In genomic region chr15:74396146-74396438, GRCh38 we compare ENCODE assay signal across 12 cellular contexts. TPM values are rescaled to one million over a fixed set of nuclear protein-coding genes. Genes with fewer than 3 reads are reported as not detected.
DNase-seq lines count a peak whose midpoint lies in the region; ATAC-seq, FAIRE-seq and TF ChIP-seq lines count a peak whose summit lies in the region.
"Had no signal": no experiment of that assay in that cellular context is flagged by ENCODE, and none has a peak within 500 bp of the region (broad histone marks: within the 10 kb centered on the region; RNA-seq: fewer than 3 reads in every experiment).

No MANE protein-coding gene starts in this region.

- H3K27me3 ChIP-seq in GM12878 (replicated peaks in 1 of 2; ENCODE audit: control insufficient read depth in 2 of 2, insufficient read depth in 2 of 2, low read length in 1 of 2) (no peaks in the 10 kb centered on the region), spleen (replicated peaks in 1 of 7) (no peaks in the 10 kb centered on the region), stomach (peaks cover 0 to 12% (median 0%) of the 10 kb centered on the region in 3 donors)

- peaks cover 63% of the 10 kb centered on the region for H3K79me2 ChIP-seq in GM12878 (ENCODE audit: control insufficient read depth, insufficient read depth, low read length)

- H3K27ac ChIP-seq in GM12878 (ENCODE audit: control insufficient read depth, insufficient read depth), result peak overlapping the region; percentile 100
- peak overlapping the region; percentile 55 to 93 (median 72) for H3K27ac ChIP-seq in spleen
- H3K27ac ChIP-seq in stomach, result peak overlapping the region in 1 of 5 donors; percentile 76
- H3K27ac ChIP-seq: transverse colon had no signal

- intact Hi-C loops in activated naive CD4-positive, alpha-beta T cell treated with anti-CD3 and anti-CD28 coated beads for 36 hours (cut with micrococcal nuclease), result no loop called here
- intact Hi-C loops in GM12878 (cut with micrococcal nuclease; ENCODE audit: unreplicated experiment), result loop anchor here (1.0 to 10.0 kb wide), 4 partner anchors 8 to 739 kb away; no protein-coding TSS in a partner anchor
- intact Hi-C loops in spleen (cut with DNase I; ENCODE audit: low total_unique reads), result no loop called here
- intact Hi-C loops in stomach (cut with DNase I; ENCODE audit: low total_unique reads), result no loop called here

- peak overlapping the region; percentile 25; the same call in 1 of the 2 replicates for H3K4me3 ChIP-seq in GM12878
- no peak overlapping the region for H3K4me3 ChIP-seq in spleen
- no peak overlapping the region for H3K4me3 ChIP-seq in stomach
- H3K4me3 ChIP-seq: transverse colon had no signal

- BruUV-seq in GM12878 (replicated peaks; lab: Mats Ljungman, UMichigan), result no TSS peak

- CTCF ChIA-PET in activated naive CD4-positive, alpha-beta T cell treated with anti-CD3 and anti-CD28 coated beads for 36 hours (lab: Charles Lee), result interaction anchor here (0.9 to 1.6 kb wide), 5 partner anchors 11 to 75 kb away, joined by 3 to 5 read pairs (median 3); no protein-coding TSS in a partner anchor
- CTCF ChIA-PET in GM12878 (lab: Yijun Ruan, JAX), result interaction anchor here (0.9 to 15.7 kb wide), 6 partner anchors 10 to 391 kb away, joined by 3 to 226 read pairs (median 6); no protein-coding TSS in a partner anchor

- SMC1A ChIA-PET in GM12878 (lab: Charles Lee; ENCODE audit: uncharacterized antibody, unreplicated experiment), result interaction anchor here (0.7 to 12.5 kb wide), 7 partner anchors 9 to 382 kb away, joined by 3 to 336 read pairs (median 7); partner anchors contain the start of gene SEMA7A

- peaks cover 89% of the 10 kb centered on the region for H3K4me1 Mint-ChIP-seq in activated naive CD4-positive, alpha-beta T cell treated with anti-CD3 and anti-CD28 coated beads for 36 hours (ENCODE audit: low read depth)

- 6% methylated on average over 10 of the region's 10 CpGs for WGBS in GM12878 (ENCODE audit: insufficient coverage, insufficient replicate concordance, low lambda C conversion rate, missing lambda C conversion rate)
- 63 to 74% (median 68%) methylated on average over 6 to 10 of the region's 10 CpGs for WGBS in spleen, 5 donors
- whole genome bisulfite sequencing in stomach, 5 donors, result 71 to 80% (median 76%) methylated on average over 10 of the region's 10 CpGs

- H3K27ac Mint-ChIP-seq in activated naive CD4-positive, alpha-beta T cell treated with anti-CD3 and anti-CD28 coated beads for 36 hours, result peak overlapping the region; percentile 87

- H3K9me3 ChIP-seq in GM12878 (replicated peaks; ENCODE audit: control insufficient read depth, insufficient read depth, low read length), result no peaks in the 10 kb centered on the region
- H3K9me3 ChIP-seq in spleen, result no peaks in the 10 kb centered on the region
- no peaks in the 10 kb centered on the region for H3K9me3 ChIP-seq in stomach
- H3K9me3 ChIP-seq: transverse colon had no signal

- no peak overlapping the region for H2AFZ ChIP-seq in GM12878 (ENCODE audit: control insufficient read depth, low read depth, low read length)

- TF ChIP-seq RAD21 in GM12878 (IDR thresholded peaks at IDR 0.05; ENCODE audit: insufficient read depth, low read depth, low read length), result no peak

- ATAC-seq in HG02642 (IDR thresholded peaks at IDR 0.05; ENCODE audit: poor library complexity, unreplicated experiment) (peak; percentile 3), GM12878 (peak; percentile 0), HG02884 (IDR thresholded peaks at IDR 0.05; ENCODE audit: unreplicated experiment) (no peak)

- H3K36me3 Mint-ChIP-seq in activated naive CD4-positive, alpha-beta T cell treated with anti-CD3 and anti-CD28 coated beads for 36 hours (ENCODE audit: low read depth), result no peaks in the 10 kb centered on the region
- H3K36me3 Mint-ChIP-seq: T-cell had no signal

- RAD21 ChIA-PET in GM12878 (lab: Charles Lee; ENCODE audit: unreplicated experiment), result interaction anchor here (1.0 to 20.3 kb wide), 6 partner anchors 7 to 32 kb away, joined by 3 to 496 read pairs (median 24); partner anchors contain the start of gene SEMA7A

- TF ChIP-seq EP300 in GM12878 (IDR thresholded peaks at IDR 0.05; ENCODE audit: borderline replicate concordance in 1 of 2, control insufficient read depth in 1 of 2, low read depth in 2 of 2, low read length in 2 of 2), result no peak
- TF ChIP-seq EP300 in stomach (IDR thresholded peaks at IDR 0.05), result no peak

- H3K4me1 ChIP-seq in GM12878 (ENCODE audit: control insufficient read depth, insufficient read depth, low read length) (peaks cover 94% of the 10 kb centered on the region), spleen (peaks cover 32 to 99% (median 78%) of the 10 kb centered on the region in 6 donors), stomach (peaks cover 0 to 32% (median 14%) of the 10 kb centered on the region in 4 donors)

- H4K20me1 ChIP-seq in GM12878 (ENCODE audit: control insufficient read depth, insufficient read depth), result no peaks in the 10 kb centered on the region

- no peak for FAIRE-seq in GM12878 (lab: Jason Lieb, UNC)

- in situ Hi-C loops in GM12878 (cut with MboI), result loop anchor here (5.0 kb wide), 1 partner anchor 386 kb away; the partner anchor contains the start of gene CSK

- no peak for TF ChIP-seq POLR2A in GM12878 (IDR thresholded peaks at IDR 0.05; ENCODE audit: low read depth, low read length)
- no peak for TF ChIP-seq POLR2A in spleen (IDR thresholded peaks at IDR 0.05)
- TF ChIP-seq POLR2A in stomach (IDR thresholded peaks at IDR 0.05), result no peak

- H3K9ac ChIP-seq in GM12878 (ENCODE audit: control insufficient read depth, insufficient read depth, low read length), result peak overlapping the region; percentile 76

- H3K4me2 ChIP-seq in GM12878 (ENCODE audit: control insufficient read depth, insufficient read depth), result peak overlapping the region; percentile 96

- TF ChIP-seq CTCF in GM12878 (IDR thresholded peaks at IDR 0.05 in 2 of 3, conservative IDR thresholded peaks at IDR 0.05 in 1 of 3; ENCODE audit: control insufficient read depth in 2 of 3, extremely low read depth in 1 of 3, insufficient read depth in 1 of 3, low read depth in 3 of 3, low read length in 3 of 3), result no peak
- TF ChIP-seq CTCF in spleen (IDR thresholded peaks at IDR 0.05 in 8 of 11, conservative IDR thresholded peaks at IDR 0.05 in 3 of 11), result no peak
- no peak for TF ChIP-seq CTCF in stomach (IDR thresholded peaks at IDR 0.05)

- POLR2A ChIA-PET in GM12878 (lab: Charles Lee), result interaction anchor here (0.6 to 6.2 kb wide), 7 partner anchors 12 to 144 kb away, joined by 3 to 171 read pairs (median 4); partner anchors contain the start of gene SEMA7A

- no peak overlapping the region for H3K4me3 Mint-ChIP-seq in activated naive CD4-positive, alpha-beta T cell treated with anti-CD3 and anti-CD28 coated beads for 36 hours

- no peaks in the 10 kb centered on the region for H3K9me3 Mint-ChIP-seq in activated naive CD4-positive, alpha-beta T cell treated with anti-CD3 and anti-CD28 coated beads for 36 hours
- H3K9me3 Mint-ChIP-seq: T-cell had no signal

- no peaks in the 10 kb centered on the region for H3K27me3 Mint-ChIP-seq in activated naive CD4-positive, alpha-beta T cell treated with anti-CD3 and anti-CD28 coated beads for 36 hours (ENCODE audit: low read depth)
- H3K27me3 Mint-ChIP-seq: T-cell had no signal

- DNase-seq in activated naive CD4-positive, alpha-beta T cell treated with anti-CD3 and anti-CD28 coated beads for 36 hours, result no peak
- no peak for DNase-seq in activated naive CD4-positive, alpha-beta T cell treated with Interleukin-2 at 50 U/mL for 16 hours
- no peak for DNase-seq in GM12878 (ENCODE audit: low read depth, low spot score)
- DNase-seq in spleen, result no peak
- no peak for DNase-seq in stomach
- DNase-seq in NOMO-1 (lab: John Stamatoyannopoulos, UW; ENCODE audit: unreplicated experiment in 2 of 2), result no peak
- DNase-seq: NCI-H187 had no signal

- H3K36me3 ChIP-seq in GM12878 (ENCODE audit: control insufficient read depth in 2 of 2, insufficient read depth in 2 of 2, low read length in 1 of 2) (no peaks in the 10 kb centered on the region), spleen (no peaks in the 10 kb centered on the region), stomach (no peaks in the 10 kb centered on the region)
- H3K36me3 ChIP-seq: transverse colon had no signal

RNA-seq across cellular contexts. Expression of gene CYP11A1, which starts 28.6 kb away (rescaled TPM):
- not detected for total RNA-seq in activated naive CD4-positive, alpha-beta T cell treated with anti-CD3 and anti-CD28 coated beads for 36 hours
- 8.3 and 9.5 TPM in 2 replicates for total RNA-seq in GM12878 (2013; cell fraction: nucleolus; rRNA removed)
- not detected in 2 replicates for total RNA-seq in GM12878 (2014; rRNA removed)
- total RNA-seq in GM12878 (2014; rRNA removed; fragmentation: Illumina TruSeq; extraction: Trizol), result not detected in 2 replicates
- total RNA-seq in GM12878 (2021), result 0.29 and 0.69 TPM in 2 replicates
- polyA plus RNA-seq in GM12878 (2011; ENCODE audit: low read depth), result 0.34 TPM
- 1.1 and 1.2 TPM in 2 replicates for polyA plus RNA-seq in GM12878 (2011; rRNA removed)
- 0.90 and 1.7 TPM in 2 replicates for polyA plus RNA-seq in GM12878 (2011; cell fraction: cytosol; rRNA removed)
- polyA plus RNA-seq in GM12878 (2011; cell fraction: nucleus; rRNA removed), result 1.4 and 3.2 TPM in 2 replicates
- 0.50 and 1.1 TPM in 2 replicates for polyA plus RNA-seq in GM12878 (2012)
- 0.19 TPM in 1 of 2 replicates, not detected in the other for polyA plus RNA-seq in GM12878 (2014; fragmentation: Illumina TruSeq; extraction: Trizol)
- under 1 TPM; 0.11 to 0.23 TPM for polyA plus RNA-seq in GM12878 (2014; fragmentation: Nextera tagmentation; extraction: Ambion mirVana)
- 0.52 TPM in 1 of 2 replicates, not detected in the other for polyA plus RNA-seq in GM12878 (2014; rRNA removed)
- polyA plus RNA-seq in GM12878 (2016; fragmentation: Nextera tagmentation; extraction: Ambion mirVana), result not detected
- 0.80 and 2.3 TPM in 2 replicates for polyA minus RNA-seq in GM12878 (2011; rRNA and poly(A)+ RNA removed)
- polyA minus RNA-seq in GM12878 (2011; cell fraction: cytosol; rRNA and poly(A)+ RNA removed), result not detected in 2 replicates
- 1.4 and 1.5 TPM in 2 replicates for polyA minus RNA-seq in GM12878 (2011; cell fraction: nucleus; rRNA and poly(A)+ RNA removed)
- 10 to 100 TPM in 1 of 7 donors, 1 to 10 TPM in 6; 3.2 to 14.3 (median 5.0) TPM for total RNA-seq in spleen
- 1 to 10 TPM; 1.6 to 3.6 (median 1.7) TPM for polyA plus RNA-seq in spleen
- 1 to 10 TPM in 1 of 5 donors, not detected in 4; 3.9 TPM for total RNA-seq in stomach
- polyA plus RNA-seq in stomach, result 10 to 100 TPM in 1 of 3 donors, 1 to 10 TPM in 2; 2.5 to 10.2 (median 4.5) TPM
- total RNA-seq: lung microvascular endothelial cell had no signal

RNA-seq across cellular contexts. Expression of gene SEMA7A, which starts 37.7 kb away (rescaled TPM):
- total RNA-seq in activated naive CD4-positive, alpha-beta T cell treated with anti-CD3 and anti-CD28 coated beads for 36 hours, result 10 to 100 TPM; 45.7 to 46.9 TPM
- 137 and 160 TPM in 2 replicates for total RNA-seq in GM12878 (2013; cell fraction: nucleolus; rRNA removed)
- total RNA-seq in GM12878 (2014; rRNA removed) (56.3 and 58.3 TPM in 2 replicates), GM12878 (2014; rRNA removed; fragmentation: Illumina TruSeq; extraction: Trizol) (48.7 and 52.9 TPM in 2 replicates), GM12878 (2021) (112 and 114 TPM in 2 replicates), spleen (100 to 1,000 TPM in 5 of 7 donors, 10 to 100 TPM in 2; 74.9 to 150 (median 132) TPM), stomach (1 to 10 TPM in 3 of 5 donors, not detected in 2; 1.3 to 2.9 (median 2.5) TPM)
- polyA plus RNA-seq in GM12878 (2011; ENCODE audit: low read depth), result 33.6 TPM
- polyA plus RNA-seq in GM12878 (2011; rRNA removed) (37.6 and 65.2 TPM in 2 replicates), GM12878 (2014; fragmentation: Illumina TruSeq; extraction: Trizol) (47.9 and 70.5 TPM in 2 replicates), GM12878 (2014; fragmentation: Nextera tagmentation; extraction: Ambion mirVana) (1 to 10 TPM in 1 of 2 experiments, under 1 TPM in 1; 0.08 to 1.1 TPM), GM12878 (2014; rRNA removed) (99.1 and 99.2 TPM in 2 replicates), GM12878 (2016; fragmentation: Nextera tagmentation; extraction: Ambion mirVana) (10 to 100 TPM; 13.3 to 15.6 TPM), spleen (100 to 1,000 TPM in 1 of 3 donors, 10 to 100 TPM in 2; 41.6 to 154 (median 78.4) TPM), stomach (1 to 10 TPM in 2 of 3 donors, under 1 TPM in 1; 0.31 to 3.5 (median 1.7) TPM)
- polyA plus RNA-seq in GM12878 (2011; cell fraction: cytosol; rRNA removed), result 115 and 126 TPM in 2 replicates
- 208 and 229 TPM in 2 replicates for polyA plus RNA-seq in GM12878 (2011; cell fraction: nucleus; rRNA removed)
- polyA plus RNA-seq in GM12878 (2012), result 60.0 and 110 TPM in 2 replicates
- polyA minus RNA-seq in GM12878 (2011; rRNA and poly(A)+ RNA removed), result 75.6 and 130 TPM in 2 replicates
- polyA minus RNA-seq in GM12878 (2011; cell fraction: cytosol; rRNA and poly(A)+ RNA removed), result 48.1 and 52.4 TPM in 2 replicates
- polyA minus RNA-seq in GM12878 (2011; cell fraction: nucleus; rRNA and poly(A)+ RNA removed), result 48.2 and 63.7 TPM in 2 replicates

Comparison
In these comparisons a context has a peak if more than half of its experiments do, and no peak if none do; other contexts are left out.
1. RNA of gene SEMA7A, which starts 37.7 kb away (total RNA-seq): 74.9 to 150 TPM in spleen, 48.7 to 160 TPM in GM12878 and 45.7 to 46.9 TPM in activated naive CD4-positive, alpha-beta T cell treated with anti-CD3 and anti-CD28 coated beads for 36 hours; 1.3 to 2.9 TPM in stomach; every median in the first group is over 10 times any median in the second.